Comparison of ENCODE assay signal across 27 cellular contexts in genomic region chr17:10803830-10804498, GRCh38. TPM values are rescaled to one million over a fixed set of nuclear protein-coding genes. Genes with fewer than 3 reads are reported as not detected.
DNase-seq lines count a peak whose midpoint lies in the region; ATAC-seq, FAIRE-seq and TF ChIP-seq lines count a peak whose summit lies in the region.
"Had no signal": no experiment of that assay in that cellular context is flagged by ENCODE, and none has a peak within 500 bp of the region (broad histone marks: within the 10 kb centered on the region; RNA-seq: fewer than 3 reads in every experiment).

TSS of gene TMEM238L (minus strand) at chr17:10804099. CDS start at chr17:10803963, 136 bp downstream.

- ATAC-seq in Right ventricle myocardium inferior, result peak; percentile 68
- ATAC-seq in GM19397 (IDR thresholded peaks at IDR 0.05; ENCODE audit: unreplicated experiment), result no peak
- ATAC-seq: sciatic nerve had no signal

- no peak for TF ChIP-seq CTCF in right atrium auricular region (IDR thresholded peaks at IDR 0.05)
- TF ChIP-seq CTCF in esophagus squamous epithelium (IDR thresholded peaks at IDR 0.05), result no peak
- no peak for TF ChIP-seq CTCF in D721Med (IDR thresholded peaks at IDR 0.05; ENCODE audit: insufficient read depth, missing control alignments)

- DNase-seq in Right ventricle myocardium inferior (ENCODE audit: missing footprints) (no peak), right atrium auricular region (ENCODE audit: low spot score) (no peak), esophagus squamous epithelium (lab: John Stamatoyannopoulos, UW) (no peak), D721Med (ENCODE audit: insufficient read length, low spot score) (no peak), NCI-H2081 treated with DMSO at 0.1 percent for 48 hours (lab: John Stamatoyannopoulos, UW) (no peak)
- no peak for DNase-seq in stimulated activated CD4-positive, alpha-beta T cell treated with anti-CD3 and anti-CD28 coated beads, Interleukin-4, amount 100 ng/mL, for 4 hours
- DNase-seq: activated CD4-positive, alpha-beta T cell treated with anti-CD3 and anti-CD28 coated beads for 1 hour; activated naive CD4-positive, alpha-beta T cell; activated T-cell treated with anti-CD3 and anti-CD28 coated beads, Interleukin-2, amount 50 U/mL, for 1 hour; AML-193; cortex of kidney; DND-41; glutamatergic neuron; mesendoderm; NCI-H1417; NCI-H2107; NCI-H446 treated with DMSO at 0.1 percent for 48 hours; RPMI8226 had no signal

- FAIRE-seq in D721Med (lab: Jason Lieb, UNC), result no peak
- FAIRE-seq: GM12892 had no signal

- 60 to 88% methylated on average over 1 to 14 of the region's 16 CpGs for WGBS in esophagus squamous epithelium, 2 donors

- H3K27me3 ChIP-seq in right atrium auricular region (no peaks in the 10 kb centered on the region), esophagus squamous epithelium (no peaks in the 10 kb centered on the region), mucosa of stomach (ENCODE audit: control insufficient read depth, insufficient read depth, low read length) (no peaks in the 10 kb centered on the region)
- H3K27me3 ChIP-seq: breast epithelium had no signal

- no peaks in the 10 kb centered on the region for H3K36me3 ChIP-seq in right atrium auricular region
- H3K36me3 ChIP-seq in esophagus squamous epithelium, result no peaks in the 10 kb centered on the region
- no peaks in the 10 kb centered on the region for H3K36me3 ChIP-seq in mucosa of stomach (ENCODE audit: control insufficient read depth, insufficient read depth, low read length)
- H3K36me3 ChIP-seq: breast epithelium, thoracic aorta had no signal

- H3K4me3 ChIP-seq in right atrium auricular region (no peak within 1 kb of the TSS), esophagus squamous epithelium (peak within 1 kb of the TSS in 3 of 4 donors; percentile 3 to 27 (median 14)), mucosa of stomach (ENCODE audit: low read length) (peak within 1 kb of the TSS; percentile 87)
- H3K4me3 ChIP-seq: breast epithelium, thoracic aorta had no signal

- intact Hi-C loops in Right ventricle myocardium inferior (cut with DNase I), result no loop called here
- intact Hi-C loops in esophagus squamous epithelium (cut with DNase I), result no loop called here

- no peaks in the 10 kb centered on the region for H3K4me1 ChIP-seq in right atrium auricular region
- H3K4me1 ChIP-seq in esophagus squamous epithelium, result peaks cover 8 to 57% (median 19%) of the 10 kb centered on the region in 3 donors
- H3K4me1 ChIP-seq in mucosa of stomach (ENCODE audit: control insufficient read depth, insufficient read depth, low read length), result peaks cover 54% of the 10 kb centered on the region
- H3K4me1 ChIP-seq: breast epithelium, parathyroid adenoma had no signal

- TF ChIP-seq POLR2A in esophagus squamous epithelium (IDR thresholded peaks at IDR 0.05), result peak in 1 of 4 donors; percentile 31

- peak within 1 kb of the TSS; percentile 91 for H3K9ac ChIP-seq in mucosa of stomach (ENCODE audit: low read length)
- H3K9ac ChIP-seq: parathyroid adenoma had no signal

- H3K9me3 ChIP-seq in right atrium auricular region (no peaks in the 10 kb centered on the region), esophagus squamous epithelium (no peaks in the 10 kb centered on the region), mucosa of stomach (ENCODE audit: control insufficient read depth, low read length) (no peaks in the 10 kb centered on the region)
- H3K9me3 ChIP-seq: breast epithelium, thoracic aorta had no signal

- no peak within 1 kb of the TSS for H3K27ac ChIP-seq in right atrium auricular region
- H3K27ac ChIP-seq in esophagus squamous epithelium, result peak within 1 kb of the TSS in 3 of 4 donors; percentile 23 to 88 (median 58)
- H3K27ac ChIP-seq: breast epithelium, parathyroid adenoma, thoracic aorta had no signal

RNA-seq across cellular contexts. Expression of gene TMEM238L, which starts in this region (rescaled TPM):
- total RNA-seq in Right ventricle myocardium inferior (not detected), right atrium auricular region (not detected), esophagus squamous epithelium (1 to 10 TPM in 2 of 4 donors, under 1 TPM in 2; 0.42 to 4.8 (median 1.0) TPM)
- total RNA-seq: A172, M059J, sciatic nerve, thoracic aorta had no signal

Comparison
In these comparisons a context has a peak if more than half of its experiments do, and no peak if none do; other contexts are left out.
1. Peak in ATAC-seq in Right ventricle myocardium inferior; RNA of the gene not detected or under 1 TPM.
2. H3K27ac ChIP-seq: peak in esophagus squamous epithelium (3 of 4); none in right atrium auricular region (0 of 2).
3. H3K4me3 ChIP-seq: peak in esophagus squamous epithelium (3 of 4) and mucosa of stomach (single experiment); none in right atrium auricular region (0 of 2).